In the genomic region with DNA sequence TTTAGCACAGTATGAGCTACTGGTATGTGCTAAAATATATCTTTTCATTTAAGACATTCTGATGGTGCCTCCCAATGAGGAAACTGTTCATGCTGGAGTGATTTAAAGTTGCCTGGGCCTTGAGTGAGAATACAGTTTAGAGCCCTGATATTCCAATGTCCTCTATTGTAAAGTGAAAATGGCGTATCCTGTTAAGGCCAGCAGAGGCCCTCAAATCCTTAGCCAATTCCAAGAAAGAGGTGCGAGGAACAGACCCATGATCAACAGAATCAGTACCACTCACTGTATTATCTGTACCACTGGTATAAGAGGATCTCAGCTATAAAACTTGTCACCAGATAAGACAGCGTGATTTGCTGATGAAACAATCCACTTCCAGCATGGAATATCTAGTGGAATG, we compare ENCODE assay signal across 16 cellular contexts.
DNase-seq lines count a peak whose midpoint lies in the region; ATAC-seq and TF ChIP-seq lines count a peak whose summit lies in the region.
"Had no signal": no experiment of that assay in that cellular context is flagged by ENCODE, and none has a peak within 500 bp of the region (broad histone marks: within the 10 kb centered on the region; RNA-seq: fewer than 3 reads in every experiment).

No MANE protein-coding gene starts in this region.

- H3K23me2 ChIP-seq in H9 (ENCODE audit: insufficient read length, low read depth, low read length, poor library complexity, severe bottlenecking) = no peaks in the 10 kb centered on the region

- H3K27ac ChIP-seq in H9 (ENCODE audit: insufficient read length, low read depth, low read length) (no peak overlapping the region), OCI-LY7 (ENCODE audit: low read depth, low read length, poor library complexity, severe bottlenecking) (no peak overlapping the region)
- no peak overlapping the region for H3K27ac ChIP-seq in CD4-positive, alpha-beta T cell (ENCODE audit: low read depth, low read length)
- H3K27ac ChIP-seq: BLaER1 treated with 17β-estradiol and CSF1 and Interleukin-3, amounts not matched to agents 10 nM and 100 nM had no signal

- CTCF ChIA-PET in OCI-LY7 (lab: Charles Lee; ENCODE audit: unreplicated experiment) = interaction anchor here (0.5 to 1.3 kb wide), 2 partner anchors 10 to 1645 kb away, joined by 3 to 5 read pairs; no protein-coding TSS in a partner anchor
- CTCF ChIA-PET in CD4-positive, alpha-beta T cell (lab: Charles Lee) = no interaction called here

- H3K9ac ChIP-seq in H9 (ENCODE audit: extremely low read depth, insufficient read length, low read length) = no peak overlapping the region
- H3K9ac ChIP-seq: BLaER1 treated with 17β-estradiol and CSF1 and Interleukin-3, amounts not matched to agents 10 nM and 100 nM had no signal

- H4K5ac ChIP-seq in H9 (ENCODE audit: insufficient read length, low read depth, low read length) = no peak overlapping the region

- H3K4me2 ChIP-seq in H9 (ENCODE audit: insufficient read depth, insufficient read length, low read length) = no peak overlapping the region
- H3K4me2 ChIP-seq in OCI-LY7 (ENCODE audit: low read length) = no peak overlapping the region
- H3K4me2 ChIP-seq: BLaER1 treated with 17β-estradiol and CSF1 and Interleukin-3, amounts not matched to agents 10 nM and 100 nM had no signal

- no peak overlapping the region for H3T11ph ChIP-seq in H9 (ENCODE audit: low read length)

- H2AK5ac ChIP-seq in H9 (ENCODE audit: insufficient read length, low read length) = no peak overlapping the region

- H3K18ac ChIP-seq in H9 (ENCODE audit: insufficient read length, low read depth, low read length) = no peak overlapping the region

- H3K14ac ChIP-seq in H9 (ENCODE audit: insufficient read depth, low read length) = no peak overlapping the region

- no peak overlapping the region for H4K91ac ChIP-seq in H9 (ENCODE audit: insufficient read length, low read depth, low read length)

- BruUV-seq in OCI-LY7 (replicated peaks; lab: Mats Ljungman, UMichigan) = no TSS peak

- no peak overlapping the region for H3K56ac ChIP-seq in H9 (ENCODE audit: insufficient read length, low read depth, low read length)

- no peak overlapping the region for H3K27ac Mint-ChIP-seq in H9
- no peak overlapping the region for H3K27ac Mint-ChIP-seq in activated naive CD8-positive, alpha-beta T cell treated with anti-CD3 and anti-CD28 coated beads, Interleukin-2, amount 50 U/mL, for 24 hours
- no peak overlapping the region for H3K27ac Mint-ChIP-seq in CD4-positive, alpha-beta T cell
- H3K27ac Mint-ChIP-seq: CD4-positive, CD25-positive, alpha-beta regulatory T cell had no signal

- no peaks in the 10 kb centered on the region for H3K36me3 Mint-ChIP-seq in H9 (ENCODE audit: insufficient read depth in 1 of 3, low read depth in 3 of 3)
- no peaks in the 10 kb centered on the region for H3K36me3 Mint-ChIP-seq in activated naive CD8-positive, alpha-beta T cell treated with anti-CD3 and anti-CD28 coated beads, Interleukin-2, amount 50 U/mL, for 24 hours (ENCODE audit: low read depth)
- no peaks in the 10 kb centered on the region for H3K36me3 Mint-ChIP-seq in CD4-positive, alpha-beta T cell (ENCODE audit: low read depth)
- H3K36me3 Mint-ChIP-seq: CD4-positive, CD25-positive, alpha-beta regulatory T cell had no signal

- H4K20me1 ChIP-seq in H9 (ENCODE audit: control insufficient read depth, insufficient read depth, insufficient read length) = no peaks in the 10 kb centered on the region
- no peaks in the 10 kb centered on the region for H4K20me1 ChIP-seq in OCI-LY7 (ENCODE audit: insufficient read depth, low read length)
- H4K20me1 ChIP-seq: BLaER1 treated with 17β-estradiol and CSF1 and Interleukin-3, amounts not matched to agents 10 nM and 100 nM had no signal

- POLR2A ChIA-PET in OCI-LY7 (lab: Charles Lee) = interaction anchor here (0.6 to 2.2 kb wide), 15 partner anchors 10 to 873 kb away, joined by 3 to 18 read pairs (median 4); no protein-coding TSS in a partner anchor
- POLR2A ChIA-PET in CD4-positive, alpha-beta T cell (lab: Charles Lee) = no interaction called here

- no peak overlapping the region for H3K4ac ChIP-seq in H9 (ENCODE audit: low read depth, low read length)

- peak; percentile 41; the same call in 2 of the 3 replicates for TF ChIP-seq CTCF in H9 (conservative IDR thresholded peaks at IDR 0.05)
- TF ChIP-seq CTCF in OCI-LY7 (conservative IDR thresholded peaks at IDR 0.05; ENCODE audit: low read length) = 0 out of 2 replicates have a peak, but pooled peaks have one; percentile 15
- TF ChIP-seq CTCF in astrocyte of the cerebellum (IDR thresholded peaks at IDR 0.05; ENCODE audit: low read depth, low read length, missing control alignments) = peak; percentile 9
- TF ChIP-seq CTCF in CD4-positive, alpha-beta T cell (IDR thresholded peaks at IDR 0.05) = no peak

- H3K9me3 Mint-ChIP-seq in H9 = no peaks in the 10 kb centered on the region
- peaks cover 3% of the 10 kb centered on the region for H3K9me3 Mint-ChIP-seq in activated naive CD8-positive, alpha-beta T cell treated with anti-CD3 and anti-CD28 coated beads, Interleukin-2, amount 50 U/mL, for 24 hours
- H3K9me3 Mint-ChIP-seq in CD4-positive, alpha-beta T cell = no peaks in the 10 kb centered on the region

- DNase-seq in H9 (no peak), OCI-LY7 (ENCODE audit: low spot score) (no peak), astrocyte of the cerebellum (ENCODE audit: low read depth) (no peak), iPS-NIHi7 (ENCODE audit: extremely low spot score) (peak; percentile 12), SW480 (ENCODE audit: low spot score) (no peak)
- no peak for DNase-seq in activated naive CD8-positive, alpha-beta T cell treated with anti-CD3 and anti-CD28 coated beads, Interleukin-2, amount 50 U/mL, for 24 hours
- no peak for DNase-seq in CD4-positive, alpha-beta T cell
- DNase-seq: ACHN; CD4-positive, CD25-positive, alpha-beta regulatory T cell; DMS153; DMS79 treated with DMSO at 0.1 percent for 48 hours; EL; H7; IMR-90 had no signal

- no peak overlapping the region for H2BK5ac ChIP-seq in H9 (ENCODE audit: insufficient read length, low read length)

- H3K9me2 ChIP-seq in OCI-LY7 (ENCODE audit: insufficient read depth, low read length) = no peaks in the 10 kb centered on the region

- no peaks in the 10 kb centered on the region for H3K79me2 ChIP-seq in H9 (ENCODE audit: insufficient read depth, low read length)
- no peaks in the 10 kb centered on the region for H3K79me2 ChIP-seq in OCI-LY7 (ENCODE audit: insufficient read depth, low read depth, low read length)

- no peaks in the 10 kb centered on the region for H3K27me3 ChIP-seq in H9 (ENCODE audit: insufficient read depth, low read length)
- no peaks in the 10 kb centered on the region for H3K27me3 ChIP-seq in CD4-positive, alpha-beta T cell (ENCODE audit: control insufficient read depth, insufficient read depth, low read length)
- H3K27me3 ChIP-seq: BLaER1 treated with 17β-estradiol and CSF1 and Interleukin-3, amounts not matched to agents 10 nM and 100 nM had no signal

- WGBS in H9 (ENCODE audit: extremely low coverage, insufficient read length, low lambda C conversion rate) = no CpG with 5 or more reads among the region's 3 CpGs

- H3K4me3 ChIP-seq in OCI-LY7 (ENCODE audit: low read depth, low read length, poor library complexity, severe bottlenecking) = no peak overlapping the region
- H3K4me3 ChIP-seq in astrocyte of the cerebellum (ENCODE audit: low read depth, low read length) = no peak overlapping the region
- H3K4me3 ChIP-seq: BLaER1 treated with 17β-estradiol and CSF1 and Interleukin-3, amounts not matched to agents 10 nM and 100 nM had no signal

- no peak overlapping the region for H2BK20ac ChIP-seq in H9 (ENCODE audit: low read depth, low read length, poor library complexity, severe bottlenecking)

- H4K8ac ChIP-seq in H9 (replicated peaks; ENCODE audit: insufficient read length, low read depth, low read length) = no peak overlapping the region

- H2BK12ac ChIP-seq in H9 (ENCODE audit: insufficient read length, low read depth, low read length) = no peak overlapping the region

- H3K9me3 ChIP-seq in H9 (ENCODE audit: control insufficient read depth, low read depth, low read length) = no peaks in the 10 kb centered on the region
- H3K9me3 ChIP-seq in OCI-LY7 (ENCODE audit: low read length) = no peaks in the 10 kb centered on the region
- H3K9me3 ChIP-seq in CD4-positive, alpha-beta T cell (ENCODE audit: control insufficient read depth, low read length) = no peaks in the 10 kb centered on the region
- H3K9me3 ChIP-seq: BLaER1 treated with 17β-estradiol and CSF1 and Interleukin-3, amounts not matched to agents 10 nM and 100 nM had no signal

- H3K4me1 Mint-ChIP-seq in H9 = peaks cover 0 to 3% of the 10 kb centered on the region in 2 experiments; a peak in 1 of 4 replicates
- H3K4me1 Mint-ChIP-seq in activated naive CD8-positive, alpha-beta T cell treated with anti-CD3 and anti-CD28 coated beads, Interleukin-2, amount 50 U/mL, for 24 hours = no peaks in the 10 kb centered on the region
- H3K4me1 Mint-ChIP-seq in CD4-positive, alpha-beta T cell (ENCODE audit: low read depth) = no peaks in the 10 kb centered on the region
- H3K4me1 Mint-ChIP-seq: CD4-positive, CD25-positive, alpha-beta regulatory T cell had no signal

- intact Hi-C loops in OCI-LY7 (cut with micrococcal nuclease; ENCODE audit: unreplicated experiment) = no loop called here
- intact Hi-C loops in CD4-positive, alpha-beta T cell (cut with DNase I, micrococcal nuclease) = no loop called here

- in situ Hi-C loops in astrocyte of the cerebellum (cut with HindIII; ENCODE audit: low sequenced_read_pairs) = no loop called here

- H3K79me1 ChIP-seq in H9 (ENCODE audit: insufficient read depth, low read depth, low read length, poor library complexity, severe bottlenecking) = no peaks in the 10 kb centered on the region

- no peak overlapping the region for H2BK15ac ChIP-seq in H9 (ENCODE audit: low read depth, low read length)

- H3K36me3 ChIP-seq in OCI-LY7 (ENCODE audit: insufficient read depth, low read length) = no peaks in the 10 kb centered on the region
- H3K36me3 ChIP-seq: BLaER1 treated with 17β-estradiol and CSF1 and Interleukin-3, amounts not matched to agents 10 nM and 100 nM had no signal

- H2AFZ ChIP-seq in H9 (ENCODE audit: low read length) = no peak overlapping the region
- no peak overlapping the region for H2AFZ ChIP-seq in OCI-LY7 (ENCODE audit: low read length)

- H3K4me1 ChIP-seq in H9 (ENCODE audit: insufficient read depth, low read length) (no peaks in the 10 kb centered on the region), OCI-LY7 (ENCODE audit: insufficient read depth, low read length, poor library complexity, severe bottlenecking) (peaks cover 6% of the 10 kb centered on the region)
- H3K4me1 ChIP-seq: BLaER1 treated with 17β-estradiol and CSF1 and Interleukin-3, amounts not matched to agents 10 nM and 100 nM had no signal

- H3K23ac ChIP-seq in H9 (ENCODE audit: insufficient read length, low read depth, low read length) = no peak overlapping the region

- no peak overlapping the region for H2BK120ac ChIP-seq in H9 (ENCODE audit: low read depth, low read length, poor library complexity, severe bottlenecking)

- no peak for ATAC-seq in activated naive CD8-positive, alpha-beta T cell treated with anti-CD3 and anti-CD28 coated beads, Interleukin-2, amount 50 U/mL, for 24 hours
- ATAC-seq in GM18517 (IDR thresholded peaks at IDR 0.05; ENCODE audit: unreplicated experiment) = no peak
- ATAC-seq in CD4-positive, alpha-beta T cell (ENCODE audit: poor library complexity) = no peak

- no peak overlapping the region for H3K4me3 Mint-ChIP-seq in H9
- H3K4me3 Mint-ChIP-seq in activated naive CD8-positive, alpha-beta T cell treated with anti-CD3 and anti-CD28 coated beads, Interleukin-2, amount 50 U/mL, for 24 hours = no peak overlapping the region
- H3K4me3 Mint-ChIP-seq in CD4-positive, alpha-beta T cell = no peak overlapping the region
- H3K4me3 Mint-ChIP-seq: CD4-positive, CD25-positive, alpha-beta regulatory T cell had no signal

- H3K27me3 Mint-ChIP-seq in H9 (ENCODE audit: low read depth) = no peaks in the 10 kb centered on the region
- no peaks in the 10 kb centered on the region for H3K27me3 Mint-ChIP-seq in activated naive CD8-positive, alpha-beta T cell treated with anti-CD3 and anti-CD28 coated beads, Interleukin-2, amount 50 U/mL, for 24 hours
- H3K27me3 Mint-ChIP-seq in CD4-positive, alpha-beta T cell = no peaks in the 10 kb centered on the region
